ENCODE assay signal across 20 cellular contexts in genomic region chr5:103573411-103573810, GRCh38. TPM values are rescaled to one million over a fixed set of nuclear protein-coding genes. Genes with fewer than 3 reads are reported as not detected.
DNase-seq lines count a peak whose midpoint lies in the region; ATAC-seq and TF ChIP-seq lines count a peak whose summit lies in the region.
"Had no signal": no experiment of that assay in that cellular context is flagged by ENCODE, and none has a peak within 500 bp of the region (broad histone marks: within the 10 kb centered on the region; RNA-seq: fewer than 3 reads in every experiment).

No MANE protein-coding gene starts in this region.

- H4K5ac ChIP-seq in H9 (ENCODE audit: insufficient read length, low read depth, low read length), result no peak overlapping the region

- no peak overlapping the region for H2AK5ac ChIP-seq in H9 (ENCODE audit: insufficient read length, low read length)

- H3K4me1 ChIP-seq in H9 (ENCODE audit: insufficient read depth, low read length) (peaks cover 2% of the 10 kb centered on the region; the same call in 1 of the 2 replicates), neuron (ENCODE audit: insufficient read depth, low read length) (no peaks in the 10 kb centered on the region)

- no peaks in the 10 kb centered on the region for H3K9me3 ChIP-seq in H9 (ENCODE audit: control insufficient read depth, low read depth, low read length)
- H3K9me3 ChIP-seq in neuron (ENCODE audit: low read length), result no peaks in the 10 kb centered on the region
- H3K9me3 ChIP-seq: BE2C had no signal

- no peak overlapping the region for H3K56ac ChIP-seq in H9 (ENCODE audit: insufficient read length, low read depth, low read length)

- no peaks in the 10 kb centered on the region for H3K36me3 ChIP-seq in neuron (ENCODE audit: insufficient read depth, low read length)
- H3K36me3 ChIP-seq: BE2C had no signal

- no peak overlapping the region for H3K9ac ChIP-seq in H9 (ENCODE audit: extremely low read depth, insufficient read length, low read length)

- H3K23ac ChIP-seq in H9 (ENCODE audit: insufficient read length, low read depth, low read length), result no peak overlapping the region

- no peak overlapping the region for H2BK15ac ChIP-seq in H9 (ENCODE audit: low read depth, low read length)

- H3K4ac ChIP-seq in H9 (ENCODE audit: low read depth, low read length), result no peak overlapping the region

- no peaks in the 10 kb centered on the region for H3K79me1 ChIP-seq in H9 (ENCODE audit: insufficient read depth, low read depth, low read length, poor library complexity, severe bottlenecking)

- no peak overlapping the region for H4K91ac ChIP-seq in H9 (ENCODE audit: insufficient read length, low read depth, low read length)

- H3K27ac Mint-ChIP-seq in H9 (peak overlapping the region in 2 of 3 experiments; percentile 32 to 72; a peak in 3 of 7 replicates), WTC11 (peak overlapping the region; percentile 32; the same call in 1 of the 2 replicates)

- H3K23me2 ChIP-seq in H9 (ENCODE audit: insufficient read length, low read depth, low read length, poor library complexity, severe bottlenecking), result no peaks in the 10 kb centered on the region

- ATAC-seq in WTC11, result peak; percentile 96
- ATAC-seq in HG02885 (IDR thresholded peaks at IDR 0.05; ENCODE audit: poor library complexity, unreplicated experiment), result no peak
- no peak for ATAC-seq in HG03095 (IDR thresholded peaks at IDR 0.05; ENCODE audit: unreplicated experiment)
- ATAC-seq in HG02973 (IDR thresholded peaks at IDR 0.05; ENCODE audit: unreplicated experiment), result no peak
- ATAC-seq: HepG2, K562 had no signal

- no peak overlapping the region for H4K8ac ChIP-seq in H9 (replicated peaks; ENCODE audit: insufficient read length, low read depth, low read length)

- H2BK20ac ChIP-seq in H9 (ENCODE audit: low read depth, low read length, poor library complexity, severe bottlenecking), result no peak overlapping the region

- H3K27me3 ChIP-seq in H9 (ENCODE audit: insufficient read depth, low read length) (no peaks in the 10 kb centered on the region), neuron (ENCODE audit: insufficient read depth, low read length) (no peaks in the 10 kb centered on the region)
- H3K27me3 ChIP-seq: BE2C had no signal

- TF ChIP-seq CTCF in H9 (conservative IDR thresholded peaks at IDR 0.05) (no peak), WTC11 (IDR thresholded peaks at IDR 0.05) (no peak)

- no peak overlapping the region for H2BK5ac ChIP-seq in H9 (ENCODE audit: insufficient read length, low read length)

- no CpG with 5 or more reads among the region's 3 CpGs for whole genome bisulfite sequencing in H9 (ENCODE audit: extremely low coverage, insufficient read length, low lambda C conversion rate)

- H2AFZ ChIP-seq in H9 (ENCODE audit: low read length), result no peak overlapping the region
- peak overlapping the region; percentile 30 for H2AFZ ChIP-seq in neuron (ENCODE audit: low read depth, low read length)

- DNase-seq in H9 (peak; percentile 60), WTC11 (ENCODE audit: low spot score) (peak; percentile 26), iPS-NIHi11 (ENCODE audit: low spot score) (peak; percentile 15)
- DNase-seq: BE2C, DMS79, GOT3, MM.1S, NCI-H1092, NCI-H2029, NCI-H2171, NCI-H345, NCI-H524, RPMI8226, SHP77 had no signal

- H3K9me3 Mint-ChIP-seq in H9, result no peaks in the 10 kb centered on the region
- H3K9me3 Mint-ChIP-seq in WTC11, result no peaks in the 10 kb centered on the region

- H4K20me1 ChIP-seq in H9 (ENCODE audit: control insufficient read depth, insufficient read depth, insufficient read length), result no peaks in the 10 kb centered on the region

- CTCF ChIA-PET in WTC11 (lab: Charles Lee), result no interaction called here

- H3K27me3 Mint-ChIP-seq in H9 (ENCODE audit: low read depth) (no peaks in the 10 kb centered on the region), WTC11 (ENCODE audit: low read depth) (no peaks in the 10 kb centered on the region)

- H3K18ac ChIP-seq in H9 (ENCODE audit: insufficient read length, low read depth, low read length), result no peak overlapping the region

- H3K27ac ChIP-seq in H9 (ENCODE audit: insufficient read length, low read depth, low read length), result no peak overlapping the region

- no peak overlapping the region for H3K4me3 ChIP-seq in neuron (ENCODE audit: low read length)
- H3K4me3 ChIP-seq: K562 had no signal

- H3K79me2 ChIP-seq in H9 (ENCODE audit: insufficient read depth, low read length), result no peaks in the 10 kb centered on the region

- H3K4me2 ChIP-seq in H9 (ENCODE audit: insufficient read depth, insufficient read length, low read length), result no peak overlapping the region

- no peak overlapping the region for H3T11ph ChIP-seq in H9 (ENCODE audit: low read length)

- POLR2A ChIA-PET in WTC11 (lab: Charles Lee), result no interaction called here

- H3K4me3 Mint-ChIP-seq in H9 (no peak overlapping the region), WTC11 (no peak overlapping the region)

- no peak overlapping the region for H2BK120ac ChIP-seq in H9 (ENCODE audit: low read depth, low read length, poor library complexity, severe bottlenecking)

- H3K14ac ChIP-seq in H9 (ENCODE audit: insufficient read depth, low read length), result no peak overlapping the region

- H3K36me3 Mint-ChIP-seq in H9 (ENCODE audit: insufficient read depth in 1 of 3, low read depth in 3 of 3), result no peaks in the 10 kb centered on the region
- no peaks in the 10 kb centered on the region for H3K36me3 Mint-ChIP-seq in WTC11

- H2BK12ac ChIP-seq in H9 (ENCODE audit: insufficient read length, low read depth, low read length), result no peak overlapping the region

- H3K4me1 Mint-ChIP-seq in H9, result peaks cover 17 to 23% of the 10 kb centered on the region in 2 experiments
- H3K4me1 Mint-ChIP-seq in WTC11, result peaks cover 16% of the 10 kb centered on the region

TF ChIP-seq in WTC11, 78 proteins besides CTCF, POLR2A, EP300 and RAD21 (continues in another document):
- TF ChIP-seq PRRX2 (CRISPR knock-in tag; IDR thresholded peaks at IDR 0.05) (no peak), ZNF232 (CRISPR knock-in tag; IDR thresholded peaks at IDR 0.05) (no peak), E2F1 (CRISPR knock-in tag; IDR thresholded peaks at IDR 0.05) (no peak), RORB (CRISPR knock-in tag; IDR thresholded peaks at IDR 0.05) (no peak), OVOL2 (CRISPR knock-in tag; IDR thresholded peaks at IDR 0.05; ENCODE audit: borderline replicate concordance) (no peak), AFF4 (CRISPR knock-in tag; IDR thresholded peaks at IDR 0.05; ENCODE audit: borderline replicate concordance) (no peak), RELA (CRISPR knock-in tag; IDR thresholded peaks at IDR 0.05; ENCODE audit: borderline replicate concordance) (no peak)

RNA-seq across cellular contexts. Expression of gene NUDT12, which starts 10.8 kb away (rescaled TPM):
- 10.2 and 11.3 TPM in 2 replicates for total RNA-seq in H9 (2021)
- 14.9 to 16.0 TPM (median 15.3 TPM) in 3 replicates for total RNA-seq in WTC11 (2021)
